In genomic region chr7:158891922-158892321, GRCh38 we compare ENCODE assay signal across 8 cellular contexts.
"Had no signal": no experiment of that assay in that cellular context is flagged by ENCODE, and none has a peak within 500 bp of the region (broad histone marks: within the 10 kb centered on the region; RNA-seq: fewer than 3 reads in every experiment).

No MANE protein-coding gene starts in this region.

- H2AFZ ChIP-seq: GM23248 had no signal

- DNase-seq: GM23248, GOT3, H7, HFFc6 had no signal

- H3K9me3 Mint-ChIP-seq: HFFc6 had no signal

- H3K27me3 Mint-ChIP-seq: IgD-negative memory B cell had no signal

- H3K4me3 Mint-ChIP-seq: HFFc6, IgD-negative memory B cell had no signal

- H3K4me3 ChIP-seq: GM23248, HAP-1 had no signal

- FAIRE-seq: HTR-8/SVneo had no signal

- H3K4me1 ChIP-seq: HAP-1 had no signal

- H3K27ac ChIP-seq: GM23248 had no signal

- ATAC-seq: HCT116 had no signal

- H3K4me1 Mint-ChIP-seq: IgD-negative memory B cell had no signal

- H3K9ac ChIP-seq: GM23248 had no signal

- H3K9me3 ChIP-seq: HAP-1 had no signal

- H3K27ac Mint-ChIP-seq: HFFc6 had no signal
